9 cellular contexts compared by ENCODE assay signal in genomic region chr9:93057703-93058356, GRCh38. TPM values are rescaled to one million over a fixed set of nuclear protein-coding genes. Genes with fewer than 3 reads are reported as not detected.
A peak's percentile ranks its signal among the peaks of the same experiment; 100 is the strongest.
DNase-seq lines count a peak whose midpoint lies in the region; ATAC-seq and TF ChIP-seq lines count a peak whose summit lies in the region.
"Had no signal": no experiment of that assay in that cellular context is flagged by ENCODE, and none has a peak within 500 bp of the region (broad histone marks: within the 10 kb centered on the region; RNA-seq: fewer than 3 reads in every experiment).

No MANE protein-coding gene starts in this region.

- H3K9me2 ChIP-seq in MM.1S (replicated peaks; ENCODE audit: insufficient read depth, low read length): no peaks in the 10 kb centered on the region

- H3K4me3 ChIP-seq in BLaER1 treated with 17β-estradiol and CSF1 and Interleukin-3, amounts not matched to agents 10 nM and 100 nM: no peak overlapping the region
- H3K4me3 ChIP-seq in KMS-11 (IDR thresholded peaks at IDR 0.05; ENCODE audit: insufficient read depth, low read depth, low read length) (no peak overlapping the region), left lung (peak overlapping the region in 1 of 2 donors; percentile 64), MM.1S (ENCODE audit: low read length) (no peak overlapping the region)

- POLR2A ChIA-PET in RWPE1 (lab: Yijun Ruan, JAX; ENCODE audit: low non-redundant PET): no interaction called here

- H4K20me1 ChIP-seq in BLaER1 treated with 17β-estradiol and CSF1 and Interleukin-3, amounts not matched to agents 10 nM and 100 nM: peaks cover 0 to 9% (median 0%) of the 10 kb centered on the region in 11 experiments; a peak in 2 of 22 replicates
- H4K20me1 ChIP-seq in KMS-11 (ENCODE audit: insufficient read depth) (no peaks in the 10 kb centered on the region), MM.1S (ENCODE audit: insufficient read depth, low read length) (no peaks in the 10 kb centered on the region)

- H2AFZ ChIP-seq in KMS-11 (ENCODE audit: low read depth): peak overlapping the region; percentile 71
- no peak overlapping the region for H2AFZ ChIP-seq in MM.1S (ENCODE audit: low read length)

- peaks cover 70 to 96% (median 91%) of the 10 kb centered on the region in 10 experiments for H3K4me1 ChIP-seq in BLaER1 treated with 17β-estradiol and CSF1 and Interleukin-3, amounts not matched to agents 10 nM and 100 nM
- H3K4me1 ChIP-seq in KMS-11 (ENCODE audit: low read depth, poor library complexity, severe bottlenecking): peaks cover 51% of the 10 kb centered on the region
- H3K4me1 ChIP-seq in left lung: peaks cover 6 to 70% of the 10 kb centered on the region in 2 donors
- peaks cover 29% of the 10 kb centered on the region for H3K4me1 ChIP-seq in MM.1S (ENCODE audit: low read length)

- intact Hi-C loops in left lung (cut with DNase I): no loop called here

- H3K79me2 ChIP-seq in KMS-11 (ENCODE audit: insufficient read depth, low read depth) (0 out of 2 replicates have a peak, but pooled peaks cover 6% of the 10 kb centered on the region), MM.1S (ENCODE audit: low read length) (peaks cover 23% of the 10 kb centered on the region)

- ATAC-seq in GM21515 (IDR thresholded peaks at IDR 0.05; ENCODE audit: unreplicated experiment) (peak; percentile 1), left lung (no peak), HG03139 (IDR thresholded peaks at IDR 0.05; ENCODE audit: unreplicated experiment) (no peak)

- H3K27ac ChIP-seq in BLaER1 treated with 17β-estradiol and CSF1 and Interleukin-3, amounts not matched to agents 10 nM and 100 nM: peak overlapping the region in 7 of 11 experiments; percentile 38 to 75 (median 66); a peak in 12 of 22 replicates
- H3K27ac ChIP-seq in KMS-11: 0 out of 2 replicates have a peak overlapping the region, but pooled peaks have one; percentile 15
- H3K27ac ChIP-seq in left lung: peak overlapping the region; percentile 54 to 75
- no peak overlapping the region for H3K27ac ChIP-seq in MM.1S (ENCODE audit: low read length)
- no peak overlapping the region for H3K27ac ChIP-seq in RWPE1

- TF ChIP-seq CTCF in KMS-11 (conservative IDR thresholded peaks at IDR 0.05; ENCODE audit: low read depth, low read length) (no peak), left lung (IDR thresholded peaks at IDR 0.05) (no peak), MM.1S (IDR thresholded peaks at IDR 0.05; ENCODE audit: low read length) (no peak), RWPE1 (conservative IDR thresholded peaks at IDR 0.05; ENCODE audit: low read depth) (no peak)

- peak overlapping the region in 9 of 11 experiments; percentile 24 to 97 (median 74); a peak in 16 of 22 replicates for H3K4me2 ChIP-seq in BLaER1 treated with 17β-estradiol and CSF1 and Interleukin-3, amounts not matched to agents 10 nM and 100 nM
- H3K4me2 ChIP-seq in KMS-11 (peak overlapping the region; percentile 90), MM.1S (ENCODE audit: low read depth, low read length) (no peak overlapping the region)

- H3K9ac ChIP-seq in BLaER1 treated with 17β-estradiol and CSF1 and Interleukin-3, amounts not matched to agents 10 nM and 100 nM: peak overlapping the region in 4 of 11 experiments; percentile 41 to 52 (median 50); a peak in 5 of 22 replicates
- peak overlapping the region; percentile 55; the same call in 1 of the 2 replicates for H3K9ac ChIP-seq in KMS-11
- no peak overlapping the region for H3K9ac ChIP-seq in MM.1S (ENCODE audit: low read length)

- no peaks in the 10 kb centered on the region for H3K9me3 ChIP-seq in BLaER1 treated with 17β-estradiol and CSF1 and Interleukin-3, amounts not matched to agents 10 nM and 100 nM (replicated peaks in 1 of 11)
- H3K9me3 ChIP-seq in left lung (no peaks in the 10 kb centered on the region), MM.1S (replicated peaks; ENCODE audit: insufficient read depth, low read length) (no peaks in the 10 kb centered on the region)

- H3K36me3 ChIP-seq in BLaER1 treated with 17β-estradiol and CSF1 and Interleukin-3, amounts not matched to agents 10 nM and 100 nM: no peaks in the 10 kb centered on the region
- H3K36me3 ChIP-seq in KMS-11 (ENCODE audit: insufficient read depth) (no peaks in the 10 kb centered on the region), left lung (no peaks in the 10 kb centered on the region), MM.1S (replicated peaks; ENCODE audit: insufficient read depth, low read length) (no peaks in the 10 kb centered on the region)

- DNase-seq in left lung: peak in 1 of 2 donors; percentile 57
- DNase-seq in MM.1S: no peak
- no peak for DNase-seq in SKM-1 (lab: John Stamatoyannopoulos, UW; ENCODE audit: unreplicated experiment)
- no peak for DNase-seq in RWPE1 (ENCODE audit: low spot score)

- CTCF ChIA-PET in RWPE1 (lab: Yijun Ruan, JAX): no interaction called here

- no peaks in the 10 kb centered on the region for H3K27me3 ChIP-seq in BLaER1 treated with 17β-estradiol and CSF1 and Interleukin-3, amounts not matched to agents 10 nM and 100 nM
- H3K27me3 ChIP-seq in KMS-11 (ENCODE audit: insufficient read depth, low read depth) (no peaks in the 10 kb centered on the region), left lung (no peaks in the 10 kb centered on the region), MM.1S (replicated peaks; ENCODE audit: insufficient read depth, low read length) (no peaks in the 10 kb centered on the region)

- H3F3A ChIP-seq in MM.1S (ENCODE audit: insufficient read depth, low read length): peaks cover 21% of the 10 kb centered on the region

RNA-seq across cellular contexts. Expression of gene SUSD3, which starts 0.7 kb away (rescaled TPM):
- total RNA-seq in left lung: 1 to 10 TPM; 2.6 to 4.8 TPM
- total RNA-seq: LHCN-M2 had no signal

RNA-seq across cellular contexts. Expression of gene CARD19, which starts 38.2 kb away (rescaled TPM):
- 10 to 100 TPM; 27.7 to 43.0 TPM for total RNA-seq in left lung

Comparison
In these comparisons a context has a peak if more than half of its experiments do, and no peak if none do; other contexts are left out.
1. H3K27ac ChIP-seq: peak in BLaER1 treated with 17β-estradiol and CSF1 and Interleukin-3, amounts not matched to agents 10 nM and 100 nM (7 of 11), KMS-11 (single experiment) and left lung (2 of 2); none in MM.1S (single experiment) and RWPE1 (single experiment).